ENCODE assay signal across 1 cellular context in the genomic region with DNA sequence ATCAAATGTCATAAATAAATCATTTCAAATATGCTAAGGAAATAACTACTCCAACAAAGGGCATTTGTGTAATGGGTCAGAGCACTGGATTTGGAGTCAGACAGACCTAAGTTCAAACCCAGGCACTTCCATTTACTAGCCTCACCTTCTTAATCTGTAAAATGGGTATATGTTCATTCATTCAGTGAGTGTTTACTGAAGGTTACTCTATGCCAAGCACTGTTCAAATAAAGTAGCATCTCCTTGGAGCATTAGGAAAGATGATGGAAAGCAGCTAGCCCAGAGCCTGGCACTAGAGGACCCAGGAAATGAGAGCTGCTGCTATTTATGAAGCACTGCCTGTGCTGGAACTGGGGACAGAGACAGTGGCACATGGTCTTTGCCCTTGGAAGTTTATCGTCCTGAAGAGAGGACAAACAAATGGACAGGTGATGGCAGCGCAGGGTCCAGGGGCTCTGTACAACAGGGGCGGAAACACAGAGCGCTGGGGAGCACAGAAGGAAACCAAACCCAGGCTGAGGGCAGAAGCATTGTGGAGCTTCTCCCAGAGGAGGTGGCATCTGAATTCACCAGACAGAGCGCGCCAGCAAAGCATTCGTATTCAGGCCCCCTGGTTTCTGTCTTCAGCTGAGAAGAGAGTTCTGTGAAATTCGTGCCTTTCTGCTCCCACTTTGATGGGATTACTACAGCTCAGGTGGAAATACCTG.
A peak's percentile ranks its signal among the peaks of the same experiment; 100 is the strongest.
TF ChIP-seq lines count a peak whose summit lies in the region.

No MANE protein-coding gene starts in this region.

TF ChIP-seq in HepG2, 621 proteins besides CTCF, POLR2A, EP300 and RAD21 (continued from another document and continues in another):
- TF ChIP-seq NFKBIZ (CRISPR knock-in tag; IDR thresholded peaks at IDR 0.05) (peak; percentile 64), HOXD1 (CRISPR knock-in tag; IDR thresholded peaks at IDR 0.05) (no peak), REPIN1 (CRISPR knock-in tag; IDR thresholded peaks at IDR 0.05; ENCODE audit: borderline replicate concordance, low read depth) (no peak; the same call in 1 of the 2 replicates), ZMYM3 (CRISPR knock-in tag; IDR thresholded peaks at IDR 0.05) (peak; percentile 97), KLF16 (CRISPR knock-in tag; IDR thresholded peaks at IDR 0.05) (no peak), HOXA9 (CRISPR knock-in tag; IDR thresholded peaks at IDR 0.05; ENCODE audit: borderline replicate concordance) (no peak), AHR (CRISPR knock-in tag; IDR thresholded peaks at IDR 0.05) (no peak), ZMAT5 (CRISPR knock-in tag; IDR thresholded peaks at IDR 0.05; ENCODE audit: borderline replicate concordance, low read depth) (no peak), STAT5B (CRISPR knock-in tag; IDR thresholded peaks at IDR 0.05) (no peak), ZNF20 (CRISPR knock-in tag; IDR thresholded peaks at IDR 0.05) (no peak), SYNCRIP (IDR thresholded peaks at IDR 0.05; ENCODE audit: insufficient read depth, low read depth, low read length) (no peak), PRPF4 (IDR thresholded peaks at IDR 0.05; ENCODE audit: low read depth, low read length, poor library complexity, severe bottlenecking) (no peak), TCF7 (IDR thresholded peaks at IDR 0.05; ENCODE audit: low read depth) (no peak), ZBTB3 (CRISPR knock-in tag; IDR thresholded peaks at IDR 0.05; ENCODE audit: borderline replicate concordance, low read depth) (no peak), IKZF1 (IDR thresholded peaks at IDR 0.05) (no peak), ZNF558 (CRISPR knock-in tag; IDR thresholded peaks at IDR 0.05; ENCODE audit: borderline replicate concordance) (no peak), ISX (CRISPR knock-in tag; conservative IDR thresholded peaks at IDR 0.05) (no peak), ZNF674 (CRISPR knock-in tag; IDR thresholded peaks at IDR 0.05; ENCODE audit: low read depth) (no peak), ARNT2 (CRISPR knock-in tag; IDR thresholded peaks at IDR 0.05; ENCODE audit: low read depth) (no peak), KLF9 (CRISPR knock-in tag; IDR thresholded peaks at IDR 0.05; ENCODE audit: low read depth) (0 out of 2 replicates have a peak, but pooled peaks have one; percentile 25), CERS6 (CRISPR knock-in tag; IDR thresholded peaks at IDR 0.05) (no peak), MBNL3 (CRISPR knock-in tag; conservative IDR thresholded peaks at IDR 0.05) (no peak), ZBTB40 (IDR thresholded peaks at IDR 0.05) (no peak), ZBTB40 (CRISPR knock-in tag; IDR thresholded peaks at IDR 0.05) (peak; percentile 66; the same call in 1 of the 2 replicates), GATAD2A (CRISPR knock-in tag; IDR thresholded peaks at IDR 0.05) (peak; percentile 72), ZNF883 (CRISPR knock-in tag; IDR thresholded peaks at IDR 0.05; ENCODE audit: not compliant biosample characterization) (no peak), ZBTB10 (CRISPR knock-in tag; IDR thresholded peaks at IDR 0.05; ENCODE audit: borderline replicate concordance) (no peak), FIP1L1 (IDR thresholded peaks at IDR 0.05; ENCODE audit: borderline replicate concordance, insufficient read depth, low read depth, low read length) (no peak), ZNF567 (CRISPR knock-in tag; IDR thresholded peaks at IDR 0.05; ENCODE audit: borderline replicate concordance) (no peak), LRRFIP1 (CRISPR knock-in tag; conservative IDR thresholded peaks at IDR 0.05) (no peak), SRF (IDR thresholded peaks at IDR 0.05; ENCODE audit: low read depth, low read length) (no peak), PAX8 (CRISPR knock-in tag; IDR thresholded peaks at IDR 0.05; ENCODE audit: borderline replicate concordance) (no peak), TEAD3 (CRISPR knock-in tag; optimal IDR thresholded peaks at IDR 0.05; ENCODE audit: borderline replicate concordance) (peak; percentile 74), ZNF552 (CRISPR knock-in tag; IDR thresholded peaks at IDR 0.05; ENCODE audit: borderline replicate concordance) (no peak), ZNF260 (CRISPR knock-in tag; IDR thresholded peaks at IDR 0.05; ENCODE audit: borderline replicate concordance, low read depth) (no peak), ZNF660 (CRISPR knock-in tag; IDR thresholded peaks at IDR 0.05; ENCODE audit: borderline replicate concordance, low read depth) (no peak)
- TF ChIP-seq, protein P1, sequence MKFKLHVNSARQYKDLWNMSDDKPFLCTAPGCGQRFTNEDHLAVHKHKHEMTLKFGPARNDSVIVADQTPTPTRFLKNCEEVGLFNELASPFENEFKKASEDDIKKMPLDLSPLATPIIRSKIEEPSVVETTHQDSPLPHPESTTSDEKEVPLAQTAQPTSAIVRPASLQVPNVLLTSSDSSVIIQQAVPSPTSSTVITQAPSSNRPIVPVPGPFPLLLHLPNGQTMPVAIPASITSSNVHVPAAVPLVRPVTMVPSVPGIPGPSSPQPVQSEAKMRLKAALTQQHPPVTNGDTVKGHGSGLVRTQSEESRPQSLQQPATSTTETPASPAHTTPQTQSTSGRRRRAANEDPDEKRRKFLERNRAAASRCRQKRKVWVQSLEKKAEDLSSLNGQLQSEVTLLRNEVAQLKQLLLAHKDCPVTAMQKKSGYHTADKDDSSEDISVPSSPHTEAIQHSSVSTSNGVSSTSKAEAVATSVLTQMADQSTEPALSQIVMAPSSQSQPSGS (CRISPR knock-in tag; IDR thresholded peaks at IDR 0.05): peak; percentile 26; the same call in 1 of the 2 replicates
- TF ChIP-seq, protein P2, sequence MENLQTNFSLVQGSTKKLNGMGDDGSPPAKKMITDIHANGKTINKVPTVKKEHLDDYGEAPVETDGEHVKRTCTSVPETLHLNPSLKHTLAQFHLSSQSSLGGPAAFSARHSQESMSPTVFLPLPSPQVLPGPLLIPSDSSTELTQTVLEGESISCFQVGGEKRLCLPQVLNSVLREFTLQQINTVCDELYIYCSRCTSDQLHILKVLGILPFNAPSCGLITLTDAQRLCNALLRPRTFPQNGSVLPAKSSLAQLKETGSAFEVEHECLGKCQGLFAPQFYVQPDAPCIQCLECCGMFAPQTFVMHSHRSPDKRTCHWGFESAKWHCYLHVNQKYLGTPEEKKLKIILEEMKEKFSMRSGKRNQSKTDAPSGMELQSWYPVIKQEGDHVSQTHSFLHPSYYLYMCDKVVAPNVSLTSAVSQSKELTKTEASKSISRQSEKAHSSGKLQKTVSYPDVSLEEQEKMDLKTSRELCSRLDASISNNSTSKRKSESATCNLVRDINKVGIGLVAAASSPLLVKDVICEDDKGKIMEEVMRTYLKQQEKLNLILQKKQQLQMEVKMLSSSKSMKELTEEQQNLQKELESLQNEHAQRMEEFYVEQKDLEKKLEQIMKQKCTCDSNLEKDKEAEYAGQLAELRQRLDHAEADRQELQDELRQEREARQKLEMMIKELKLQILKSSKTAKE (CRISPR knock-in tag; IDR thresholded peaks at IDR 0.05; ENCODE audit: borderline replicate concordance): no peak
